1 cellular context compared by ENCODE assay signal in the genomic region with DNA sequence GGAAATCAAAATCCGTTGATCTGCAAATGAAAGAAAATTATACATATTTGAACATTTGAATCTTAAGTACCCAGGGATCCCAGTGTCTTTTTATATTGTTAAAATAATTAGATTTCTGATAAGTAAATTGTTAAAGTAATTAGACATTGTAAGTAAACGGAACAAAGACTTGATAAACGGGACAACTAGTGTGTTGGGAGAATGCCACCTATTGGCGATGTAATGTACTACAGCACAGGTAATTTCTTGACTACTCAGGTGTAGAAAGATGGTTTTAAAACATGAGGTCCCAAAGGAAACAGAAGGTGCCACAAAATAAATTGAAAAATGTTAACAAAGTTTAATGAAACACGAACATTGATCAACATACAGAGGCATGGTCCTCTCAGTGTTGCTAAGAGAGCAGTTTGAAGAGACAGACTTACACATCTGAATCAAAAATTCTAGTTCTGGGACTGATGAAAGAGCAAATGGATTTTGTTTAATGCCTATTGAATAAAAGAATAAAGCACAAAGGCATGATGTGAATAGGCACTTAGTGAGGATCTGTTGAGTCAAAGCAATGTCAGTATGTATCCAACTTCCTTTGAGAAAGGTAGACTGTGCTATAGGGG.
TF ChIP-seq lines count a peak whose summit lies in the region.

No MANE protein-coding gene starts in this region.

TF ChIP-seq in K562, 482 proteins besides CTCF, POLR2A, EP300 and RAD21 (continued from another document):
- TF ChIP-seq, protein P1, sequence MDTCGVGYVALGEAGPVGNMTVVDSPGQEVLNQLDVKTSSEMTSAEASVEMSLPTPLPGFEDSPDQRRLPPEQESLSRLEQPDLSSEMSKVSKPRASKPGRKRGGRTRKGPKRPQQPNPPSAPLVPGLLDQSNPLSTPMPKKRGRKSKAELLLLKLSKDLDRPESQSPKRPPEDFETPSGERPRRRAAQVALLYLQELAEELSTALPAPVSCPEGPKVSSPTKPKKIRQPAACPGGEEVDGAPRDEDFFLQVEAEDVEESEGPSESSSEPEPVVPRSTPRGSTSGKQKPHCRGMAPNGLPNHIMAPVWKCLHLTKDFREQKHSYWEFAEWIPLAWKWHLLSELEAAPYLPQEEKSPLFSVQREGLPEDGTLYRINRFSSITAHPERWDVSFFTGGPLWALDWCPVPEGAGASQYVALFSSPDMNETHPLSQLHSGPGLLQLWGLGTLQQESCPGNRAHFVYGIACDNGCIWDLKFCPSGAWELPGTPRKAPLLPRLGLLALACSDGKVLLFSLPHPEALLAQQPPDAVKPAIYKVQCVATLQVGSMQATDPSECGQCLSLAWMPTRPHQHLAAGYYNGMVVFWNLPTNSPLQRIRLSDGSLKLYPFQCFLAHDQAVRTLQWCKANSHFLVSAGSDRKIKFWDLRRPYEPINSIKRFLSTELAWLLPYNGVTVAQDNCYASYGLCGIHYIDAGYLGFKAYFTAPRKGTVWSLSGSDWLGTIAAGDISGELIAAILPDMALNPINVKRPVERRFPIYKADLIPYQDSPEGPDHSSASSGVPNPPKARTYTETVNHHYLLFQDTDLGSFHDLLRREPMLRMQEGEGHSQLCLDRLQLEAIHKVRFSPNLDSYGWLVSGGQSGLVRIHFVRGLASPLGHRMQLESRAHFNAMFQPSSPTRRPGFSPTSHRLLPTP (IDR thresholded peaks at IDR 0.05; ENCODE audit: borderline replicate concordance, extremely low read depth, insufficient read length) = no peak
- TF ChIP-seq NFE2 (IDR thresholded peaks at IDR 0.05; ENCODE audit: low read depth) = no peak
- TF ChIP-seq MED1 (CRISPR knock-in tag; IDR thresholded peaks at IDR 0.05; ENCODE audit: borderline replicate concordance) = no peak
- no peak for TF ChIP-seq KAT2B (IDR thresholded peaks at IDR 0.05; ENCODE audit: low read depth, low read length)
- TF ChIP-seq ZNF696 (CRISPR knock-in tag; conservative IDR thresholded peaks at IDR 0.05) = no peak
- no peak for TF ChIP-seq CBX3 (IDR thresholded peaks at IDR 0.05; ENCODE audit: borderline replicate concordance in 1 of 2, low read length in 2 of 2)
- TF ChIP-seq, protein P2, sequence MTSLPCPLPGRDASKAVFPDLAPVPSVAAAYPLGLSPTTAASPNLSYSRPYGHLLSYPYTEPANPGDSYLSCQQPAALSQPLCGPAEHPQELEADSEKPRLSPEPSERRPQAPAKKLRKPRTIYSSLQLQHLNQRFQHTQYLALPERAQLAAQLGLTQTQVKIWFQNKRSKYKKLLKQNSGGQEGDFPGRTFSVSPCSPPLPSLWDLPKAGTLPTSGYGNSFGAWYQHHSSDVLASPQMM (CRISPR knock-in tag; IDR thresholded peaks at IDR 0.05) = no peak
- TF ChIP-seq, protein P3, sequence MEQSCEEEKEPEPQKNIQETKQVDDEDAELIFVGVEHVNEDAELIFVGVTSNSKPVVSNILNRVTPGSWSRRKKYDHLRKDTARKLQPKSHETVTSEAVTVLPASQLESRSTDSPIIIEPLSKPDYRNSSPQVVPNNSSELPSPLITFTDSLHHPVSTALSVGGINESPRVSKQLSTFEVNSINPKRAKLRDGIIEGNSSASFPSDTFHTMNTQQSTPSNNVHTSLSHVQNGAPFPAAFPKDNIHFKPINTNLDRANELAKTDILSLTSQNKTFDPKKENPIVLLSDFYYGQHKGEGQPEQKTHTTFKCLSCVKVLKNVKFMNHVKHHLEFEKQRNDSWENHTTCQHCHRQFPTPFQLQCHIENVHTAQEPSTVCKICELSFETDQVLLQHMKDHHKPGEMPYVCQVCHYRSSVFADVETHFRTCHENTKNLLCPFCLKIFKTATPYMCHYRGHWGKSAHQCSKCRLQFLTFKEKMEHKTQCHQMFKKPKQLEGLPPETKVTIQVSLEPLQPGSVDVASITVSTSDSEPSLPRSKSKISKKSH (CRISPR knock-in tag; IDR thresholded peaks at IDR 0.05) = no peak
- TF ChIP-seq, protein P4, sequence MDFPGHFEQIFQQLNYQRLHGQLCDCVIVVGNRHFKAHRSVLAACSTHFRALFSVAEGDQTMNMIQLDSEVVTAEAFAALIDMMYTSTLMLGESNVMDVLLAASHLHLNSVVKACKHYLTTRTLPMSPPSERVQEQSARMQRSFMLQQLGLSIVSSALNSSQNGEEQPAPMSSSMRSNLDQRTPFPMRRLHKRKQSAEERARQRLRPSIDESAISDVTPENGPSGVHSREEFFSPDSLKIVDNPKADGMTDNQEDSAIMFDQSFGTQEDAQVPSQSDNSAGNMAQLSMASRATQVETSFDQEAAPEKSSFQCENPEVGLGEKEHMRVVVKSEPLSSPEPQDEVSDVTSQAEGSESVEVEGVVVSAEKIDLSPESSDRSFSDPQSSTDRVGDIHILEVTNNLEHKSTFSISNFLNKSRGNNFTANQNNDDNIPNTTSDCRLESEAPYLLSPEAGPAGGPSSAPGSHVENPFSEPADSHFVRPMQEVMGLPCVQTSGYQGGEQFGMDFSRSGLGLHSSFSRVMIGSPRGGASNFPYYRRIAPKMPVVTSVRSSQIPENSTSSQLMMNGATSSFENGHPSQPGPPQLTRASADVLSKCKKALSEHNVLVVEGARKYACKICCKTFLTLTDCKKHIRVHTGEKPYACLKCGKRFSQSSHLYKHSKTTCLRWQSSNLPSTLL (IDR thresholded peaks at IDR 0.05) = no peak
- no peak for TF ChIP-seq PCBP2 (IDR thresholded peaks at IDR 0.05; ENCODE audit: low read depth, low read length, poor library complexity, severe bottlenecking)
- 0 out of 2 replicates have a peak, but pooled peaks have one; percentile 13 for TF ChIP-seq SMC3 (conservative IDR thresholded peaks at IDR 0.05; ENCODE audit: insufficient read depth, low read depth, low read length)
